ENCODE assay signal across 9 cellular contexts in genomic region chr1:97368296-97368695, GRCh38.
"Had no signal": no experiment of that assay in that cellular context is flagged by ENCODE, and none has a peak within 500 bp of the region (broad histone marks: within the 10 kb centered on the region; RNA-seq: fewer than 3 reads in every experiment).

No MANE protein-coding gene starts in this region.

- H2AFZ ChIP-seq: GM23248 had no signal

- FAIRE-seq: H54, HepG2 had no signal

- H3K4me3 Mint-ChIP-seq: H9, IgD-negative memory B cell had no signal

- H3K27ac ChIP-seq: GM23248, HL-60 had no signal

- H3K9me3 Mint-ChIP-seq: H9 had no signal

- H3K27me3 Mint-ChIP-seq: IgD-negative memory B cell had no signal

- H3K4me3 ChIP-seq: GM23248 had no signal

- DNase-seq: GM23248, GOT3, H9, HCEC 1CT, KBM-7 had no signal

- H3K4me1 Mint-ChIP-seq: IgD-negative memory B cell had no signal

- H3K9ac ChIP-seq: GM23248 had no signal

- ATAC-seq: HepG2 had no signal

- H3K27ac Mint-ChIP-seq: H9, IgD-negative memory B cell had no signal

- H3K36me3 Mint-ChIP-seq: IgD-negative memory B cell had no signal
